In the genomic region with DNA sequence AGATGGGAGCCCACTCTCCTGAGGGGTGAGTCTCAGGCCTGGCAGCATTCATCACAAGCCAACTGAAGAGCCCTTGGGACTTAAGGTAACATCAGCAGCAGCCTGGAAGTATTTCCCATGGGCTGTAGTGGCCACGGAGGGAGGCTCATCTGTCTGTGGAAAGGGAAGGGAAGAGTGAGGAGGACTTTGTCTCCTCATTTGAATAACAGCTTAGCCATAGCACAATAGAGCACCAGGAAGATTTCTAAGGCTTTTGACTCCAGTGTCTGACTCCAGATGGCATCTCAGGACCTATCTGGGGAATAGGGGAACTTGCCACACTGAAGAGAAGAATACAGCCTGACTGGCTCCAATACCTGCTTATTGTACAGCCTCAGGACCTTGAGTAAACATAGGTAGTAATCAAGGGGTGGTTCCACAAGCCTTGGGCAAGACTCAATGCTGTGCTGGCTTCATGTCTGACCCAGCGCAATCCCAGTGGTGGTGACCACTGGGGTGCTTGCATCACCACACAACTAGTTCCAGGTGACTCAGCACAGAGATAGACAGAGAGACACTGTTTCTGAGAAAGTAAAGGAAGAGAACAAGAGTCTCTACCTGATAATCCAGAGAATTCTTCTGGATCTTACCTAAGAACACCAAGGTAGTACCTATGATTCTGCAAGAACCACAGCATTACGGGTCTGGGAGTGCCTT, we compare ENCODE assay signal across 18 cellular contexts.
"Had no signal": no experiment of that assay in that cellular context is flagged by ENCODE, and none has a peak within 500 bp of the region (broad histone marks: within the 10 kb centered on the region; RNA-seq: fewer than 3 reads in every experiment).

No MANE protein-coding gene starts in this region.

- H3K27me3 ChIP-seq: dorsolateral prefrontal cortex, gastroesophageal sphincter, heart left ventricle, sigmoid colon, suprapubic skin, transverse colon, uterus had no signal

- H3K27ac ChIP-seq: dorsolateral prefrontal cortex, gastroesophageal sphincter, heart left ventricle, sigmoid colon, suprapubic skin, transverse colon, uterus had no signal

- H3K36me3 ChIP-seq: gastroesophageal sphincter, heart left ventricle, sigmoid colon, suprapubic skin, transverse colon, uterus had no signal

- H3K4me3 ChIP-seq: dorsolateral prefrontal cortex, gastroesophageal sphincter, heart left ventricle, sigmoid colon, suprapubic skin, transverse colon, uterus had no signal

- DNase-seq: activated CD4-positive, alpha-beta memory T cell treated with anti-CD3 and anti-CD28 coated beads, Interleukin-2, amount 10 ng/mL, durations not matched to agents 7 days and 5 days; activated CD4-positive, alpha-beta T cell treated with anti-CD3 and anti-CD28 coated beads for 48 hours; activated CD4-positive, CD25-positive, alpha-beta regulatory T cell; activated CD8-positive, alpha-beta memory T cell treated with anti-CD3 and anti-CD28 coated beads, Interleukin-2, amount 10 ng/mL, durations not matched to agents 7 days and 5 days; amniotic stem cell; dorsolateral prefrontal cortex; heart left ventricle; kidney glomerular epithelial cell; nucleus accumbens; posterior cingulate gyrus; sigmoid colon; stimulated activated CD4-positive, alpha-beta T cell treated with anti-CD3 and anti-CD28 coated beads, Interleukin-2, amount 100 ng/mL, for 24 hours; stimulated activated naive CD8-positive, alpha-beta T cell treated with anti-CD3 and anti-CD28 coated beads, Interleukin-15, Interleukin-2, amounts not matched to agents 100 U/mL and 50 U/mL, for 24 hours; T1000; transverse colon; uterus had no signal

- H3K9me3 ChIP-seq: suprapubic skin, uterus had no signal

- H3K4me1 ChIP-seq: gastroesophageal sphincter, heart left ventricle, sigmoid colon, suprapubic skin, transverse colon, uterus had no signal
